In genomic region chr9:94030318-94031179, GRCh38 we compare ENCODE assay signal across 8 cellular contexts. TPM values are rescaled to one million over a fixed set of nuclear protein-coding genes. Genes with fewer than 3 reads are reported as not detected.
DNase-seq lines count a peak whose midpoint lies in the region; ATAC-seq and TF ChIP-seq lines count a peak whose summit lies in the region.

No MANE protein-coding gene starts in this region.

- no peaks in the 10 kb centered on the region for H3K4me1 ChIP-seq in right lobe of liver

- CTCF ChIA-PET in activated CD4-positive, alpha-beta T cell treated with anti-CD3 and anti-CD28 coated beads, Interleukin-2, amount 10 ng/mL, durations not matched to agents 7 days and 5 days (lab: Charles Lee), result no interaction called here

- peak overlapping the region; percentile 49 to 76 (median 71) for H3K27ac ChIP-seq in right lobe of liver

- ATAC-seq in GM19023 (IDR thresholded peaks at IDR 0.05; ENCODE audit: unreplicated experiment) (peak; percentile 99), HG03196 (IDR thresholded peaks at IDR 0.05; ENCODE audit: unreplicated experiment) (peak; percentile 95), right lobe of liver (peak; percentile 100)

- peaks cover 3% of the 10 kb centered on the region for H3K9me3 Mint-ChIP-seq in activated CD4-positive, alpha-beta T cell treated with anti-CD3 and anti-CD28 coated beads, Interleukin-2, amount 10 ng/mL, durations not matched to agents 7 days and 5 days

- no peaks in the 10 kb centered on the region for H3K27me3 ChIP-seq in right lobe of liver

- peak; percentile 65 to 75 for DNase-seq in AML-193 (lab: John Stamatoyannopoulos, UW)
- DNase-seq in NCI-H446 (lab: John Stamatoyannopoulos, UW), result peak; percentile 39 to 78
- peak; percentile 85 for DNase-seq in activated CD4-positive, alpha-beta T cell treated with anti-CD3 and anti-CD28 coated beads, Interleukin-2, amount 10 ng/mL, durations not matched to agents 7 days and 5 days
- DNase-seq in dermis microvascular lymphatic vessel endothelial cell (ENCODE audit: low read depth in 2 of 2), result peak; percentile 56 to 88
- DNase-seq in right lobe of liver, result peak; percentile 88 to 89 (median 89)
- DNase-seq in stimulated activated CD4-positive, alpha-beta T cell treated with anti-CD3 and anti-CD28 coated beads, Interleukin-4, amount 100 ng/mL, for 4 hours, result peak; percentile 75 to 81

- peaks cover 25% of the 10 kb centered on the region for H3K4me1 Mint-ChIP-seq in activated CD4-positive, alpha-beta T cell treated with anti-CD3 and anti-CD28 coated beads, Interleukin-2, amount 10 ng/mL, durations not matched to agents 7 days and 5 days

- no peaks in the 10 kb centered on the region for H3K36me3 ChIP-seq in right lobe of liver

- H3K27ac Mint-ChIP-seq in activated CD4-positive, alpha-beta T cell treated with anti-CD3 and anti-CD28 coated beads, Interleukin-2, amount 10 ng/mL, durations not matched to agents 7 days and 5 days, result peak overlapping the region; percentile 97

- no peaks in the 10 kb centered on the region for H3K9me3 ChIP-seq in right lobe of liver

- TF ChIP-seq CTCF in right lobe of liver (IDR thresholded peaks at IDR 0.05), result no peak

- H3K4me3 ChIP-seq in right lobe of liver, result peak overlapping the region; percentile 78 to 84 (median 79)

- peaks cover 2% of the 10 kb centered on the region for H3K27me3 Mint-ChIP-seq in activated CD4-positive, alpha-beta T cell treated with anti-CD3 and anti-CD28 coated beads, Interleukin-2, amount 10 ng/mL, durations not matched to agents 7 days and 5 days

- peak; percentile 83 for TF ChIP-seq POLR2A in right lobe of liver (IDR thresholded peaks at IDR 0.05)

- H3K36me3 Mint-ChIP-seq in activated CD4-positive, alpha-beta T cell treated with anti-CD3 and anti-CD28 coated beads, Interleukin-2, amount 10 ng/mL, durations not matched to agents 7 days and 5 days (ENCODE audit: low read depth), result peaks cover 6% of the 10 kb centered on the region

- POLR2A ChIA-PET in activated CD4-positive, alpha-beta T cell treated with anti-CD3 and anti-CD28 coated beads, Interleukin-2, amount 10 ng/mL, durations not matched to agents 7 days and 5 days (lab: Charles Lee), result no interaction called here

- 4% methylated on average over 11 of the region's 97 CpGs for WGBS in right lobe of liver (ENCODE audit: insufficient coverage, low coverage, low lambda C conversion rate, missing lambda C conversion rate)

- H3K4me3 Mint-ChIP-seq in activated CD4-positive, alpha-beta T cell treated with anti-CD3 and anti-CD28 coated beads, Interleukin-2, amount 10 ng/mL, durations not matched to agents 7 days and 5 days, result peak overlapping the region; percentile 96

- intact Hi-C loops in right lobe of liver (cut with DNase I), result no loop called here

RNA-seq across cellular contexts. Expression of gene PTPDC1, which starts 53.7 kb away (rescaled TPM):
- total RNA-seq in activated CD4-positive, alpha-beta T cell treated with anti-CD3 and anti-CD28 coated beads, Interleukin-2, amount 10 ng/mL, durations not matched to agents 7 days and 5 days, result 1 to 10 TPM; 5.2 to 5.7 TPM
- 3.6 and 4.7 TPM in 2 replicates for total RNA-seq in dermis microvascular lymphatic vessel endothelial cell
- total RNA-seq in right lobe of liver, result 1 to 10 TPM in 5 of 6 experiments, under 1 TPM in 1; 0.86 to 3.3 (median 1.8) TPM

Comparison
In these comparisons a context has a peak if more than half of its experiments do, and no peak if none do; other contexts are left out.
1. Peak in every context shown above with its lines: DNase-seq, ATAC-seq, H3K4me3 ChIP-seq and H3K27ac ChIP-seq.